In the genomic region with DNA sequence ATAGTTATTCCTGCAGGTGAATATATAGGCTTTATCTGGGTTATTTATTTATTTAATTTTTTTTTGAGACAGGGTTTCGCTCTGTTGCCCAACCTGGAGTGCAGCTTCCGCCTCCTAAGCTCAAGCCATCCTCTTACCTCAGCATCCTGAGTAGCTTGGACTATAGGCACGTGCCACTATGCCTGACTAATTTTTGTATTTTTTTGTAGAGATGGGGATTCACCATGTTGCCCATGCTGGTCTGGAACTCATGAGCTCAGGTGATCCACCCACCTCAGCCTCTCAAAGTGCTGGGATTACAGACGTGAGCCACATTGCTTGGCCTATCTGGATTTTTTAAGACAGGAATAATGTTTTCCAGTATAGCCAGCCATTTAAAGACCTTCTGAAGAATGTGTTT, we compare ENCODE assay signal across 9 cellular contexts. TPM values are rescaled to one million over a fixed set of nuclear protein-coding genes. Genes with fewer than 3 reads are reported as not detected.
A peak's percentile ranks its signal among the peaks of the same experiment; 100 is the strongest.
DNase-seq lines count a peak whose midpoint lies in the region; ATAC-seq and TF ChIP-seq lines count a peak whose summit lies in the region.
"Had no signal": no experiment of that assay in that cellular context is flagged by ENCODE, and none has a peak within 500 bp of the region (broad histone marks: within the 10 kb centered on the region; RNA-seq: fewer than 3 reads in every experiment).

No MANE protein-coding gene starts in this region.

- H3K9me3 Mint-ChIP-seq in T-helper 1 cell treated with Interleukin-12 subunit alpha and Interleukin-12 subunit beta and Interleukin-4 antibody, amounts not matched to agents 30 μg/mL and 1 μg/mL, for 36 hours = no peaks in the 10 kb centered on the region

- peaks cover 49% of the 10 kb centered on the region for H3K36me3 Mint-ChIP-seq in T-helper 1 cell treated with Interleukin-12 subunit alpha and Interleukin-12 subunit beta and Interleukin-4 antibody, amounts not matched to agents 30 μg/mL and 1 μg/mL, for 36 hours (ENCODE audit: low read depth)

- H3K27me3 Mint-ChIP-seq in T-helper 1 cell treated with Interleukin-12 subunit alpha and Interleukin-12 subunit beta and Interleukin-4 antibody, amounts not matched to agents 30 μg/mL and 1 μg/mL, for 36 hours (ENCODE audit: low read depth) = no peaks in the 10 kb centered on the region

- ATAC-seq in GM21390 (IDR thresholded peaks at IDR 0.05; ENCODE audit: unreplicated experiment) = no peak

- H3K4me3 Mint-ChIP-seq in T-helper 1 cell treated with Interleukin-12 subunit alpha and Interleukin-12 subunit beta and Interleukin-4 antibody, amounts not matched to agents 30 μg/mL and 1 μg/mL, for 36 hours = peak overlapping the region; percentile 67

- TF ChIP-seq CTCF in foreskin fibroblast (IDR thresholded peaks at IDR 0.05; ENCODE audit: low read depth, low read length) = no peak

- DNase-seq in stimulated activated CD4-positive, alpha-beta T cell treated with anti-CD3 and anti-CD28 coated beads, Interleukin-15, amount 100 ng/mL, for 24 hours = peak; percentile 28
- DNase-seq in stimulated activated CD4-positive, alpha-beta T cell treated with anti-CD3 and anti-CD28 coated beads, Interleukin-2, amount 100 ng/mL, for 24 hours = no peak
- DNase-seq in foreskin fibroblast (no peak), COLO829 (ENCODE audit: low spot score) (no peak), cerebellum (ENCODE audit: low spot score) (no peak), ureter (ENCODE audit: low spot score) (no peak)
- DNase-seq: MV-4-11 had no signal

- H3K27ac Mint-ChIP-seq in T-helper 1 cell treated with Interleukin-12 subunit alpha and Interleukin-12 subunit beta and Interleukin-4 antibody, amounts not matched to agents 30 μg/mL and 1 μg/mL, for 36 hours = peak overlapping the region; percentile 27

- peak overlapping the region; percentile 77 to 96 for H3K4me3 ChIP-seq in foreskin fibroblast (ENCODE audit: low read depth in 1 of 2, low read length in 2 of 2)

- H3K4me1 Mint-ChIP-seq in T-helper 1 cell treated with Interleukin-12 subunit alpha and Interleukin-12 subunit beta and Interleukin-4 antibody, amounts not matched to agents 30 μg/mL and 1 μg/mL, for 36 hours (ENCODE audit: low read depth) = peaks cover 47% of the 10 kb centered on the region

RNA-seq across cellular contexts. Expression of a gene that starts 2.0 kb away (rescaled TPM):
- 245 TPM for total RNA-seq in cerebellum
- 493 TPM for total RNA-seq in ureter

RNA-seq across cellular contexts. Expression of a gene that starts 34.8 kb away (rescaled TPM):
- total RNA-seq in cerebellum (26.5 TPM), ureter (12.4 TPM)
